23 cellular contexts compared by ENCODE assay signal in the genomic region with DNA sequence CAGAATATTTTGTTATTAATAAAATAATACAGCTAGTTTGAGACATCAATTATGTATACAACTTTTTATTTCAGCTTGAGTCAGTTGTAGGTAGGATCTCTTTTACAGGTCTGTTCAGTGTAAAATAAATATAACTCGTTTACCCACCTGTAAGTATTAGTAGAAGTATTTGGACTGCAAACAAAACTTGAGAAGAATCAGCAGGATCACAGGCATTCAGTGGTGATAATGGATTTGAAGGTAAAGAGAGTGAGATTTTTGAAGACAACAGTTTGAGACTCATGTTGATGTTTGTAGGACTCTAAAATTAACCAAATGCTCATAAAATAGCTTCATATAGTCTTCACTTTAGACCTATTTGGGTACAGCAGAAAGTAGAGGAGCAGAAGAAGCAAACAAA. TPM values are rescaled to one million over a fixed set of nuclear protein-coding genes. Genes with fewer than 3 reads are reported as not detected.
A peak's percentile ranks its signal among the peaks of the same experiment; 100 is the strongest.
DNase-seq lines count a peak whose midpoint lies in the region; ATAC-seq, FAIRE-seq and TF ChIP-seq lines count a peak whose summit lies in the region.
"Had no signal": no experiment of that assay in that cellular context is flagged by ENCODE, and none has a peak within 500 bp of the region (broad histone marks: within the 10 kb centered on the region; RNA-seq: fewer than 3 reads in every experiment).

No MANE protein-coding gene starts in this region.

- no peak for TF ChIP-seq RAD21 in HepG2 (CRISPR knock-in tag; IDR thresholded peaks at IDR 0.05)

- H3K9me3 Mint-ChIP-seq in activated CD8-positive, alpha-beta T cell treated with anti-CD3 and anti-CD28 coated beads for 36 hours, result no peaks in the 10 kb centered on the region
- H3K9me3 Mint-ChIP-seq: CD4-positive, alpha-beta memory T cell; CD4-positive, CD25-positive, alpha-beta regulatory T cell; CD8-positive, alpha-beta memory T cell had no signal

- no peak overlapping the region for H3K9ac ChIP-seq in HepG2 (ENCODE audit: insufficient read depth, low read depth, low read length)
- H3K9ac ChIP-seq: BLaER1 had no signal

- TF ChIP-seq EP300 in HepG2 (IDR thresholded peaks at IDR 0.05; ENCODE audit: low read depth in 2 of 2, low read length in 2 of 2) (no peak), HepG2 (CRISPR knock-in tag; IDR thresholded peaks at IDR 0.05; ENCODE audit: borderline replicate concordance) (no peak)

- H3K27me3 Mint-ChIP-seq in activated CD8-positive, alpha-beta T cell treated with anti-CD3 and anti-CD28 coated beads for 36 hours, result no peaks in the 10 kb centered on the region
- H3K27me3 Mint-ChIP-seq: CD4-positive, alpha-beta memory T cell; CD4-positive, CD25-positive, alpha-beta regulatory T cell; CD8-positive, alpha-beta memory T cell had no signal

- no peak overlapping the region for H3K4me2 ChIP-seq in HepG2 (ENCODE audit: low read depth, low read length)
- H3K4me2 ChIP-seq in osteoblast (ENCODE audit: insufficient read depth, low read length), result no peak overlapping the region
- H3K4me2 ChIP-seq: BLaER1 had no signal

- TF ChIP-seq CTCF in HepG2 (CRISPR knock-in tag; IDR thresholded peaks at IDR 0.05) (no peak), right lobe of liver (IDR thresholded peaks at IDR 0.05) (no peak), LNCaP clone FGC (IDR thresholded peaks at IDR 0.05; ENCODE audit: control insufficient read depth, extremely low read depth, insufficient read depth) (no peak), osteoblast (IDR thresholded peaks at IDR 0.05; ENCODE audit: extremely low read depth, low read depth, low read length) (no peak)
- no peak for TF ChIP-seq CTCF in activated CD8-positive, alpha-beta T cell treated with anti-CD3 and anti-CD28 coated beads for 36 hours (IDR thresholded peaks at IDR 0.05)

- H3K9me3 ChIP-seq in HepG2 (ENCODE audit: low read length), result no peaks in the 10 kb centered on the region
- no peaks in the 10 kb centered on the region for H3K9me3 ChIP-seq in right lobe of liver
- peaks cover 3% of the 10 kb centered on the region for H3K9me3 ChIP-seq in osteoblast (ENCODE audit: low read depth, low read length)
- H3K9me3 ChIP-seq: BE2C had no signal

- H3K27ac ChIP-seq in HepG2 (ENCODE audit: extremely low read length, insufficient read depth, low read length), result no peak overlapping the region
- H3K27ac ChIP-seq in right lobe of liver, result no peak overlapping the region
- no peak overlapping the region for H3K27ac ChIP-seq in osteoblast (ENCODE audit: low read depth, low read length)
- H3K27ac ChIP-seq: 22Rv1, BLaER1 had no signal

- POLR2A ChIA-PET in HepG2 (lab: Yijun Ruan, JAX), result no interaction called here
- POLR2A ChIA-PET in activated CD8-positive, alpha-beta T cell treated with anti-CD3 and anti-CD28 coated beads for 36 hours (lab: Charles Lee), result no interaction called here

- WGBS in HepG2 (ENCODE audit: low lambda C conversion rate), result 21% methylated on average over 1 of the region's 1 CpG
- WGBS in right lobe of liver (ENCODE audit: insufficient coverage, low coverage, low lambda C conversion rate, missing lambda C conversion rate), result 39% methylated on average over 1 of the region's 1 CpG

- BruUV-seq in HepG2 (replicated peaks; lab: Mats Ljungman, UMichigan), result no TSS peak

- no peaks in the 10 kb centered on the region for H3K27me3 ChIP-seq in HepG2 (ENCODE audit: control insufficient read depth in 1 of 2, insufficient read depth in 2 of 2, low read length in 2 of 2)
- no peaks in the 10 kb centered on the region for H3K27me3 ChIP-seq in right lobe of liver
- H3K27me3 ChIP-seq in osteoblast (ENCODE audit: insufficient read depth, low read length), result no peaks in the 10 kb centered on the region
- H3K27me3 ChIP-seq: BE2C, BLaER1 had no signal

- H3K36me3 Mint-ChIP-seq in activated CD8-positive, alpha-beta T cell treated with anti-CD3 and anti-CD28 coated beads for 36 hours (ENCODE audit: low read depth), result peaks cover 43% of the 10 kb centered on the region

- H3K36me3 ChIP-seq in HepG2 (replicated peaks in 1 of 2; ENCODE audit: control insufficient read depth in 1 of 2, insufficient read depth in 2 of 2, low read length in 2 of 2) (peaks cover 12 to 49% of the 10 kb centered on the region in 2 experiments), right lobe of liver (peaks cover 0 to 61% (median 17%) of the 10 kb centered on the region in 4 donors), osteoblast (ENCODE audit: insufficient read depth, low read length) (peaks cover 46% of the 10 kb centered on the region)

- H2AFZ ChIP-seq in HepG2 (ENCODE audit: low read length), result no peak overlapping the region
- H2AFZ ChIP-seq in osteoblast (ENCODE audit: low read length), result no peak overlapping the region

- peak; percentile 9 for DNase-seq in HepG2 (ENCODE audit: low spot score)
- DNase-seq in right lobe of liver, result no peak
- DNase-seq in LNCaP clone FGC (ENCODE audit: low read depth), result peak; percentile 22
- peak; percentile 49 for DNase-seq in osteoblast (ENCODE audit: insufficient read length, low spot score, missing footprints)
- no peak for DNase-seq in frontal cortex (ENCODE audit: low spot score in 2 of 2)
- DNase-seq in activated CD8-positive, alpha-beta T cell treated with anti-CD3 and anti-CD28 coated beads for 36 hours, result no peak
- DNase-seq: ACHN; BE2C; C1 segment of cervical spinal cord; Calu3; CD4-positive, alpha-beta memory T cell; CD4-positive, CD25-positive, alpha-beta regulatory T cell; CD8-positive, alpha-beta memory T cell; COR-L47; DMS79 treated with DMSO at 0.1 percent for 48 hours; GF-D8 had no signal

- H3K4me3 ChIP-seq in HepG2 (replicated peaks in 1 of 3; ENCODE audit: insufficient read depth in 1 of 3, low read depth in 2 of 3, low read length in 3 of 3) (no peak overlapping the region), right lobe of liver (no peak overlapping the region), LNCaP clone FGC (ENCODE audit: low read depth, low read length) (no peak overlapping the region), osteoblast (ENCODE audit: insufficient read depth, low read length) (no peak overlapping the region)
- H3K4me3 ChIP-seq: BLaER1 had no signal

- peaks cover 14% of the 10 kb centered on the region for H3K4me1 Mint-ChIP-seq in activated CD8-positive, alpha-beta T cell treated with anti-CD3 and anti-CD28 coated beads for 36 hours (ENCODE audit: low read depth)
- H3K4me1 Mint-ChIP-seq: CD14-positive monocyte had no signal

- no peaks in the 10 kb centered on the region for H3K79me2 ChIP-seq in HepG2 (ENCODE audit: insufficient read depth, low read length)
- H3K79me2 ChIP-seq in osteoblast (ENCODE audit: insufficient read depth, low read length), result no peaks in the 10 kb centered on the region

- no peaks in the 10 kb centered on the region for H3K4me1 ChIP-seq in HepG2 (ENCODE audit: insufficient read depth, low read length)
- no peaks in the 10 kb centered on the region for H3K4me1 ChIP-seq in right lobe of liver
- H3K4me1 ChIP-seq in osteoblast (ENCODE audit: insufficient read depth, low read length), result no peaks in the 10 kb centered on the region
- H3K4me1 ChIP-seq: BE2C, BLaER1 had no signal

- in situ Hi-C loops in HepG2 (cut with HindIII; ENCODE audit: extremely low pct_ligation_motif_present, low pct_unique_long_range_greater_than_20kb), result no loop called here

- H4K20me1 ChIP-seq in HepG2 (ENCODE audit: insufficient read depth, low read length) (no peaks in the 10 kb centered on the region), osteoblast (ENCODE audit: insufficient read depth, low read length) (no peaks in the 10 kb centered on the region)
- H4K20me1 ChIP-seq: BLaER1 had no signal

- H3K27ac Mint-ChIP-seq in activated CD8-positive, alpha-beta T cell treated with anti-CD3 and anti-CD28 coated beads for 36 hours, result no peak overlapping the region
- H3K27ac Mint-ChIP-seq: CD4-positive, CD25-positive, alpha-beta regulatory T cell had no signal

- no peak for FAIRE-seq in HepG2 (lab: Jason Lieb, UNC)
- no peak for FAIRE-seq in frontal cortex (lab: Jason Lieb, UNC)
- FAIRE-seq: D721Med, G401.6, GM12891, GM19239 had no signal

- intact Hi-C loops in HepG2 (cut with micrococcal nuclease; ENCODE audit: unreplicated experiment), result no loop called here
- intact Hi-C loops in right lobe of liver (cut with DNase I), result no loop called here
- intact Hi-C loops in activated CD8-positive, alpha-beta T cell treated with anti-CD3 and anti-CD28 coated beads for 36 hours (cut with micrococcal nuclease), result no loop called here

- no peak for TF ChIP-seq POLR2A in HepG2 (IDR thresholded peaks at IDR 0.05; ENCODE audit: insufficient read depth in 1 of 2, low read depth in 2 of 2, low read length in 2 of 2)
- TF ChIP-seq POLR2A in right lobe of liver (IDR thresholded peaks at IDR 0.05), result no peak

- H3K4me3 Mint-ChIP-seq in activated CD8-positive, alpha-beta T cell treated with anti-CD3 and anti-CD28 coated beads for 36 hours, result no peak overlapping the region
- H3K4me3 Mint-ChIP-seq: CD14-positive monocyte; CD4-positive, alpha-beta memory T cell; CD8-positive, alpha-beta memory T cell had no signal

- CTCF ChIA-PET in HepG2 (lab: Yijun Ruan, JAX; ENCODE audit: low intra/inter-chr PET ratio, low total read pairs), result no interaction called here
- CTCF ChIA-PET in activated CD8-positive, alpha-beta T cell treated with anti-CD3 and anti-CD28 coated beads for 36 hours (lab: Charles Lee), result interaction anchor here (1.4 to 2.0 kb wide), 2 partner anchors 8 to 78 kb away, joined by 5 read pairs; no protein-coding TSS in a partner anchor

- ATAC-seq in HepG2 (no peak; the same call in 2 of the 3 replicates), right lobe of liver (no peak)
- no peak for ATAC-seq in activated CD8-positive, alpha-beta T cell treated with anti-CD3 and anti-CD28 coated beads for 36 hours

RNA-seq across cellular contexts. Expression of a gene that starts 35.5 kb away (rescaled TPM):
- total RNA-seq in HepG2 (2016; rRNA removed; fragmentation: Illumina TruSeq; extraction: Trizol) (80.9 and 108 TPM in 2 replicates), right lobe of liver (1 to 10 TPM in 3 of 6 experiments, under 1 TPM in 3; 0.13 to 2.5 (median 1.6) TPM), osteoblast (6.5 and 8.0 TPM in 2 replicates), frontal cortex (4.9 TPM)
- total RNA-seq in HepG2 (2016; cell fraction: cytosol; rRNA removed; fragmentation: Illumina TruSeq; extraction: Trizol; ENCODE audit: low read depth), result 19.0 and 20.1 TPM in 2 replicates
- 81.5 and 103 TPM in 2 replicates for total RNA-seq in HepG2 (2016; cell fraction: insoluble cytoplasmic fraction; rRNA removed; fragmentation: Illumina TruSeq; extraction: Trizol)
- 34.7 and 37.4 TPM in 2 replicates for total RNA-seq in HepG2 (2016; cell fraction: membrane; rRNA removed; fragmentation: Illumina TruSeq; extraction: Trizol)
- 37.3 and 44.7 TPM in 2 replicates for total RNA-seq in HepG2 (2016; cell fraction: nucleus; rRNA removed; fragmentation: Illumina TruSeq; extraction: Trizol)
- 23.1 and 43.5 TPM in 2 replicates for polyA plus RNA-seq in HepG2 (2011; rRNA removed)
- 36.5 and 37.2 TPM in 2 replicates for polyA plus RNA-seq in HepG2 (2011; cell fraction: cytosol; rRNA removed)
- 12.3 and 17.7 TPM in 2 replicates for polyA plus RNA-seq in HepG2 (2011; cell fraction: nucleus; rRNA removed)
- 26.2 and 56.3 TPM in 2 replicates for polyA plus RNA-seq in HepG2 (2012)
- polyA plus RNA-seq in HepG2 (2016; cell fraction: cytosol; fragmentation: Illumina TruSeq; extraction: Trizol; ENCODE audit: low read depth), result 18.4 and 19.2 TPM in 2 replicates
- 110 and 112 TPM in 2 replicates for polyA plus RNA-seq in HepG2 (2016; cell fraction: insoluble cytoplasmic fraction; fragmentation: Illumina TruSeq; extraction: Trizol; ENCODE audit: low read depth)
- 29.0 and 31.7 TPM in 2 replicates for polyA plus RNA-seq in HepG2 (2016; cell fraction: membrane; fragmentation: Illumina TruSeq; extraction: Trizol; ENCODE audit: low read depth)
- 46.6 and 46.9 TPM in 2 replicates for polyA plus RNA-seq in HepG2 (2016; cell fraction: nucleus; fragmentation: Illumina TruSeq; extraction: Trizol; ENCODE audit: insufficient read depth, low read depth)
- polyA minus RNA-seq in HepG2 (2011; rRNA and poly(A)+ RNA removed; ENCODE audit: low replicate concordance), result 24.1 and 72.0 TPM in 2 replicates
- 31.1 and 39.1 TPM in 2 replicates for polyA minus RNA-seq in HepG2 (2011; cell fraction: cytosol; rRNA and poly(A)+ RNA removed)
- 32.8 and 43.8 TPM in 2 replicates for polyA minus RNA-seq in HepG2 (2011; cell fraction: nucleus; rRNA and poly(A)+ RNA removed)
- total RNA-seq in activated CD8-positive, alpha-beta T cell treated with anti-CD3 and anti-CD28 coated beads for 36 hours, result 10 to 100 TPM; 61.9 to 64.4 TPM
- polyA plus RNA-seq: CD4-positive, alpha-beta memory T cell had no signal

Comparison
In these comparisons a context has a peak if more than half of its experiments do, and no peak if none do; other contexts are left out.
1. DNase-seq: peak in HepG2 (single experiment), LNCaP clone FGC (single experiment) and osteoblast (single experiment); none in right lobe of liver (0 of 3), frontal cortex (0 of 2) and activated CD8-positive, alpha-beta T cell treated with anti-CD3 and anti-CD28 coated beads for 36 hours (single experiment).